1 cellular context compared by ENCODE assay signal in genomic region chr11:561148-562003, GRCh38.
TF ChIP-seq lines count a peak whose summit lies in the region.

No MANE protein-coding gene starts in this region.

TF ChIP-seq in HepG2, 621 proteins besides CTCF, POLR2A, EP300 and RAD21 (continued from another document and continues in another):
- TF ChIP-seq ZSCAN12 (CRISPR knock-in tag; IDR thresholded peaks at IDR 0.05) (no peak), KDM3A (CRISPR knock-in tag; IDR thresholded peaks at IDR 0.05; ENCODE audit: low read depth) (no peak), ZNF326 (CRISPR knock-in tag; IDR thresholded peaks at IDR 0.05; ENCODE audit: borderline replicate concordance) (no peak), ZBTB25 (CRISPR knock-in tag; IDR thresholded peaks at IDR 0.05) (no peak; the same call in 1 of the 2 replicates), FOXO1 (CRISPR knock-in tag; IDR thresholded peaks at IDR 0.05) (no peak), HNF4G (IDR thresholded peaks at IDR 0.05; ENCODE audit: borderline replicate concordance, low read depth, low read length) (no peak), HNF4G (CRISPR knock-in tag; IDR thresholded peaks at IDR 0.05; ENCODE audit: borderline replicate concordance, low read depth) (no peak), RARA (CRISPR knock-in tag; IDR thresholded peaks at IDR 0.05) (0 out of 2 replicates have a peak, but pooled peaks have one; percentile 44), SP1 (IDR thresholded peaks at IDR 0.05) (no peak), SP1 (CRISPR knock-in tag; IDR thresholded peaks at IDR 0.05) (no peak), NR1H2 (CRISPR knock-in tag; IDR thresholded peaks at IDR 0.05; ENCODE audit: borderline replicate concordance, low read depth) (no peak), ZFP62 (CRISPR knock-in tag; IDR thresholded peaks at IDR 0.05) (no peak), ZNF501 (CRISPR knock-in tag; IDR thresholded peaks at IDR 0.05) (no peak; the same call in 1 of the 2 replicates), SRSF1 (optimal IDR thresholded peaks at IDR 0.05; ENCODE audit: low read depth, low read length) (no peak), DRAP1 (CRISPR knock-in tag; IDR thresholded peaks at IDR 0.05) (peak; percentile 72), ZNF775 (CRISPR knock-in tag; IDR thresholded peaks at IDR 0.05; ENCODE audit: borderline replicate concordance) (no peak), NAIF1 (CRISPR knock-in tag; IDR thresholded peaks at IDR 0.05; ENCODE audit: borderline replicate concordance) (no peak), KMT2B (CRISPR knock-in tag; IDR thresholded peaks at IDR 0.05) (no peak), XBP1 (CRISPR knock-in tag; IDR thresholded peaks at IDR 0.05) (no peak), ZNF674 (CRISPR knock-in tag; IDR thresholded peaks at IDR 0.05; ENCODE audit: low read depth) (no peak), ZNF264 (CRISPR knock-in tag; IDR thresholded peaks at IDR 0.05) (no peak), ZFX (CRISPR knock-in tag; IDR thresholded peaks at IDR 0.05; ENCODE audit: low read depth) (peak; percentile 70), KDM1A (CRISPR knock-in tag; IDR thresholded peaks at IDR 0.05) (no peak), AKAP8 (CRISPR knock-in tag; IDR thresholded peaks at IDR 0.05) (no peak), REXO4 (CRISPR knock-in tag; IDR thresholded peaks at IDR 0.05; ENCODE audit: borderline replicate concordance) (no peak), PAWR (CRISPR knock-in tag; IDR thresholded peaks at IDR 0.05; ENCODE audit: borderline replicate concordance) (0 out of 2 replicates have a peak, but pooled peaks have one; percentile 7), ZNF367 (CRISPR knock-in tag; IDR thresholded peaks at IDR 0.05; ENCODE audit: borderline replicate concordance) (no peak), ZNF274 (CRISPR knock-in tag; IDR thresholded peaks at IDR 0.05) (no peak), CREM (IDR thresholded peaks at IDR 0.05) (no peak), CREM (CRISPR knock-in tag; IDR thresholded peaks at IDR 0.05) (no peak), SALL1 (CRISPR knock-in tag; IDR thresholded peaks at IDR 0.05) (peak; percentile 30; the same call in 1 of the 2 replicates), CREB1 (IDR thresholded peaks at IDR 0.05) (no peak), CREB1 (CRISPR knock-in tag; IDR thresholded peaks at IDR 0.05) (no peak), TBX2 (CRISPR knock-in tag; IDR thresholded peaks at IDR 0.05; ENCODE audit: borderline replicate concordance) (peak; percentile 48; the same call in 1 of the 2 replicates), ZNF354B (CRISPR knock-in tag; IDR thresholded peaks at IDR 0.05) (no peak), PHF5A (CRISPR knock-in tag; IDR thresholded peaks at IDR 0.05; ENCODE audit: low read depth, unreplicated experiment) (no peak), HNF4A (CRISPR knock-in tag; IDR thresholded peaks at IDR 0.05) (no peak), ATF5 (CRISPR knock-in tag; IDR thresholded peaks at IDR 0.05; ENCODE audit: low read depth) (no peak), MEF2D (CRISPR knock-in tag; IDR thresholded peaks at IDR 0.05) (0 out of 2 replicates have a peak, but pooled peaks have one; percentile 38), ZNF232 (CRISPR knock-in tag; IDR thresholded peaks at IDR 0.05; ENCODE audit: borderline replicate concordance) (peak; percentile 38; the same call in 1 of the 2 replicates), FOXM1 (CRISPR knock-in tag; IDR thresholded peaks at IDR 0.05) (no peak), NFATC3 (CRISPR knock-in tag; IDR thresholded peaks at IDR 0.05) (no peak), MTF2 (CRISPR knock-in tag; IDR thresholded peaks at IDR 0.05; ENCODE audit: borderline replicate concordance) (no peak), GPBP1L1 (CRISPR knock-in tag; IDR thresholded peaks at IDR 0.05) (no peak), SOX13 (IDR thresholded peaks at IDR 0.05) (no peak), SOX13 (CRISPR knock-in tag; conservative IDR thresholded peaks at IDR 0.05 in 1 of 2, IDR thresholded peaks at IDR 0.05 in 1 of 2) (peak in 1 of 2 experiments; percentile 33; a peak in 1 of 4 replicates), ZNF331 (CRISPR knock-in tag; IDR thresholded peaks at IDR 0.05) (no peak), ZNF3 (CRISPR knock-in tag; IDR thresholded peaks at IDR 0.05) (no peak), ZNF761 (CRISPR knock-in tag; conservative IDR thresholded peaks at IDR 0.05) (0 out of 2 replicates have a peak, but pooled peaks have one; percentile 43)
- TF ChIP-seq, protein P1, sequence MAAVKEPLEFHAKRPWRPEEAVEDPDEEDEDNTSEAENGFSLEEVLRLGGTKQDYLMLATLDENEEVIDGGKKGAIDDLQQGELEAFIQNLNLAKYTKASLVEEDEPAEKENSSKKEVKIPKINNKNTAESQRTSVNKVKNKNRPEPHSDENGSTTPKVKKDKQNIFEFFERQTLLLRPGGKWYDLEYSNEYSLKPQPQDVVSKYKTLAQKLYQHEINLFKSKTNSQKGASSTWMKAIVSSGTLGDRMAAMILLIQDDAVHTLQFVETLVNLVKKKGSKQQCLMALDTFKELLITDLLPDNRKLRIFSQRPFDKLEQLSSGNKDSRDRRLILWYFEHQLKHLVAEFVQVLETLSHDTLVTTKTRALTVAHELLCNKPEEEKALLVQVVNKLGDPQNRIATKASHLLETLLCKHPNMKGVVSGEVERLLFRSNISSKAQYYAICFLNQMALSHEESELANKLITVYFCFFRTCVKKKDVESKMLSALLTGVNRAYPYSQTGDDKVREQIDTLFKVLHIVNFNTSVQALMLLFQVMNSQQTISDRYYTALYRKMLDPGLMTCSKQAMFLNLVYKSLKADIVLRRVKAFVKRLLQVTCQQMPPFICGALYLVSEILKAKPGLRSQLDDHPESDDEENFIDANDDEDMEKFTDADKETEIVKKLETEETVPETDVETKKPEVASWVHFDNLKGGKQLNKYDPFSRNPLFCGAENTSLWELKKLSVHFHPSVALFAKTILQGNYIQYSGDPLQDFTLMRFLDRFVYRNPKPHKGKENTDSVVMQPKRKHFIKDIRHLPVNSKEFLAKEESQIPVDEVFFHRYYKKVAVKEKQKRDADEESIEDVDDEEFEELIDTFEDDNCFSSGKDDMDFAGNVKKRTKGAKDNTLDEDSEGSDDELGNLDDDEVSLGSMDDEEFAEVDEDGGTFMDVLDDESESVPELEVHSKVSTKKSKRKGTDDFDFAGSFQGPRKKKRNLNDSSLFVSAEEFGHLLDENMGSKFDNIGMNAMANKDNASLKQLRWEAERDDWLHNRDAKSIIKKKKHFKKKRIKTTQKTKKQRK (IDR thresholded peaks at IDR 0.05; ENCODE audit: low read length), result no peak
- TF ChIP-seq, protein P2, sequence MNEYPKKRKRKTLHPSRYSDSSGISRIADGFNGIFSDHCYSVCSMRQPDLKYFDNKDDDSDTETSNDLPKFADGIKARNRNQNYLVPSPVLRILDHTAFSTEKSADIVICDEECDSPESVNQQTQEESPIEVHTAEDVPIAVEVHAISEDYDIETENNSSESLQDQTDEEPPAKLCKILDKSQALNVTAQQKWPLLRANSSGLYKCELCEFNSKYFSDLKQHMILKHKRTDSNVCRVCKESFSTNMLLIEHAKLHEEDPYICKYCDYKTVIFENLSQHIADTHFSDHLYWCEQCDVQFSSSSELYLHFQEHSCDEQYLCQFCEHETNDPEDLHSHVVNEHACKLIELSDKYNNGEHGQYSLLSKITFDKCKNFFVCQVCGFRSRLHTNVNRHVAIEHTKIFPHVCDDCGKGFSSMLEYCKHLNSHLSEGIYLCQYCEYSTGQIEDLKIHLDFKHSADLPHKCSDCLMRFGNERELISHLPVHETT (CRISPR knock-in tag; conservative IDR thresholded peaks at IDR 0.05), result peak; percentile 91
- TF ChIP-seq, protein P3, sequence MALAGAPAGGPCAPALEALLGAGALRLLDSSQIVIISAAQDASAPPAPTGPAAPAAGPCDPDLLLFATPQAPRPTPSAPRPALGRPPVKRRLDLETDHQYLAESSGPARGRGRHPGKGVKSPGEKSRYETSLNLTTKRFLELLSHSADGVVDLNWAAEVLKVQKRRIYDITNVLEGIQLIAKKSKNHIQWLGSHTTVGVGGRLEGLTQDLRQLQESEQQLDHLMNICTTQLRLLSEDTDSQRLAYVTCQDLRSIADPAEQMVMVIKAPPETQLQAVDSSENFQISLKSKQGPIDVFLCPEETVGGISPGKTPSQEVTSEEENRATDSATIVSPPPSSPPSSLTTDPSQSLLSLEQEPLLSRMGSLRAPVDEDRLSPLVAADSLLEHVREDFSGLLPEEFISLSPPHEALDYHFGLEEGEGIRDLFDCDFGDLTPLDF (CRISPR knock-in tag; IDR thresholded peaks at IDR 0.05), result no peak; the same call in 1 of the 2 replicates
- TF ChIP-seq, protein P4, sequence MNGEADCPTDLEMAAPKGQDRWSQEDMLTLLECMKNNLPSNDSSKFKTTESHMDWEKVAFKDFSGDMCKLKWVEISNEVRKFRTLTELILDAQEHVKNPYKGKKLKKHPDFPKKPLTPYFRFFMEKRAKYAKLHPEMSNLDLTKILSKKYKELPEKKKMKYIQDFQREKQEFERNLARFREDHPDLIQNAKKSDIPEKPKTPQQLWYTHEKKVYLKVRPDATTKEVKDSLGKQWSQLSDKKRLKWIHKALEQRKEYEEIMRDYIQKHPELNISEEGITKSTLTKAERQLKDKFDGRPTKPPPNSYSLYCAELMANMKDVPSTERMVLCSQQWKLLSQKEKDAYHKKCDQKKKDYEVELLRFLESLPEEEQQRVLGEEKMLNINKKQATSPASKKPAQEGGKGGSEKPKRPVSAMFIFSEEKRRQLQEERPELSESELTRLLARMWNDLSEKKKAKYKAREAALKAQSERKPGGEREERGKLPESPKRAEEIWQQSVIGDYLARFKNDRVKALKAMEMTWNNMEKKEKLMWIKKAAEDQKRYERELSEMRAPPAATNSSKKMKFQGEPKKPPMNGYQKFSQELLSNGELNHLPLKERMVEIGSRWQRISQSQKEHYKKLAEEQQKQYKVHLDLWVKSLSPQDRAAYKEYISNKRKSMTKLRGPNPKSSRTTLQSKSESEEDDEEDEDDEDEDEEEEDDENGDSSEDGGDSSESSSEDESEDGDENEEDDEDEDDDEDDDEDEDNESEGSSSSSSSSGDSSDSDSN (CRISPR knock-in tag; IDR thresholded peaks at IDR 0.05), result no peak
- TF ChIP-seq, protein P5, sequence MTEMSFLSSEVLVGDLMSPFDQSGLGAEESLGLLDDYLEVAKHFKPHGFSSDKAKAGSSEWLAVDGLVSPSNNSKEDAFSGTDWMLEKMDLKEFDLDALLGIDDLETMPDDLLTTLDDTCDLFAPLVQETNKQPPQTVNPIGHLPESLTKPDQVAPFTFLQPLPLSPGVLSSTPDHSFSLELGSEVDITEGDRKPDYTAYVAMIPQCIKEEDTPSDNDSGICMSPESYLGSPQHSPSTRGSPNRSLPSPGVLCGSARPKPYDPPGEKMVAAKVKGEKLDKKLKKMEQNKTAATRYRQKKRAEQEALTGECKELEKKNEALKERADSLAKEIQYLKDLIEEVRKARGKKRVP (CRISPR knock-in tag; IDR thresholded peaks at IDR 0.05), result no peak
